Comparison of ENCODE assay signal across 18 cellular contexts in the genomic region with DNA sequence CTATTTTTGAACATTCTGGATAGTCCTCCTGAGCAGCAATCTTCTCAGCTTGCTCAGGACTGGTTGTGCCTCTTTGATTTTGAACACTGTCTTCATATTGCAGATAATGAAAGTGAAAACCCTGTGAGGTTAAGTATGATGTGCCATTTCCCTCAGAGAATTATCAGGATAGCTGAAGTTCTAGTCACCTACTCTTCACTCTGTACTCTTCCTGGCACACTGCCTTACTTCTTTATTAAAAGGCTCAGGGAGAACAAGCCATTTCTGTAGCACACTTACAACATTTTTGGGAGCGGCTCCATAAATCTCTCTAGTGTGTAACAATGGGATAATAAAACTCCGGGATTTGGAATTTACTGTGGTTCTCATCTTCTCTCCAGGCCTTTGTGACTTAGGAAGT. TPM values are rescaled to one million over a fixed set of nuclear protein-coding genes. Genes with fewer than 3 reads are reported as not detected.
A peak's percentile ranks its signal among the peaks of the same experiment; 100 is the strongest.
DNase-seq lines count a peak whose midpoint lies in the region; ATAC-seq, FAIRE-seq and TF ChIP-seq lines count a peak whose summit lies in the region.
"Had no signal": no experiment of that assay in that cellular context is flagged by ENCODE, and none has a peak within 500 bp of the region (broad histone marks: within the 10 kb centered on the region; RNA-seq: fewer than 3 reads in every experiment).

No MANE protein-coding gene starts in this region.

- no peaks in the 10 kb centered on the region for H3K9me3 Mint-ChIP-seq in CD8-positive, alpha-beta memory T cell
- H3K9me3 Mint-ChIP-seq: activated CD4-positive, alpha-beta memory T cell treated with anti-CD3 and anti-CD28 coated beads for 36 hours had no signal

- CTCF ChIA-PET in CD8-positive, alpha-beta memory T cell (lab: Charles Lee): no interaction called here

- H3K4me1 Mint-ChIP-seq in CD8-positive, alpha-beta memory T cell: no peaks in the 10 kb centered on the region

- H3K27me3 ChIP-seq in adipocyte (replicated peaks; ENCODE audit: control insufficient read depth, insufficient read depth, low read length) (no peaks in the 10 kb centered on the region), muscle layer of colon (ENCODE audit: control insufficient read depth in 1 of 2, insufficient read depth in 2 of 2, low read length in 2 of 2) (no peaks in the 10 kb centered on the region)
- H3K27me3 ChIP-seq in CD8-positive, alpha-beta memory T cell (ENCODE audit: insufficient read depth, low read length, poor library complexity, severe bottlenecking): no peaks in the 10 kb centered on the region
- H3K27me3 ChIP-seq: gastrocnemius medialis had no signal

- H3K4me1 ChIP-seq in adipocyte (ENCODE audit: control insufficient read depth, insufficient read depth, low read length) (peaks cover 22% of the 10 kb centered on the region), muscle layer of colon (ENCODE audit: insufficient read depth, low read length) (peaks cover 19% of the 10 kb centered on the region)
- H3K4me1 ChIP-seq in CD8-positive, alpha-beta memory T cell (ENCODE audit: insufficient read depth, low read length): no peaks in the 10 kb centered on the region
- H3K4me1 ChIP-seq: gastrocnemius medialis had no signal

- peak overlapping the region; percentile 27 for H3K27ac ChIP-seq in muscle layer of colon (ENCODE audit: low read depth, low read length)
- H3K27ac ChIP-seq in CD8-positive, alpha-beta memory T cell (ENCODE audit: low read depth, low read length): no peak overlapping the region

- H3K4me3 Mint-ChIP-seq in CD8-positive, alpha-beta memory T cell: no peak overlapping the region
- H3K4me3 Mint-ChIP-seq: activated CD4-positive, alpha-beta memory T cell treated with anti-CD3 and anti-CD28 coated beads for 36 hours had no signal

- H3K36me3 Mint-ChIP-seq in CD8-positive, alpha-beta memory T cell: no peaks in the 10 kb centered on the region
- H3K36me3 Mint-ChIP-seq: activated CD4-positive, alpha-beta memory T cell treated with anti-CD3 and anti-CD28 coated beads for 36 hours had no signal

- H3K9me3 ChIP-seq in adipocyte (ENCODE audit: control insufficient read depth, low read length): no peaks in the 10 kb centered on the region
- no peaks in the 10 kb centered on the region for H3K9me3 ChIP-seq in muscle layer of colon (ENCODE audit: low read length)
- no peaks in the 10 kb centered on the region for H3K9me3 ChIP-seq in CD8-positive, alpha-beta memory T cell (ENCODE audit: low read length)
- H3K9me3 ChIP-seq: gastrocnemius medialis had no signal

- DNase-seq in adipocyte (ENCODE audit: low read depth) (peak; percentile 1), NCI-H446 treated with DMSO at 0.1 percent for 48 hours (lab: John Stamatoyannopoulos, UW) (no peak), GM12892 (ENCODE audit: insufficient read length) (no peak)
- DNase-seq in CD8-positive, alpha-beta memory T cell: no peak
- DNase-seq: activated CD4-positive, alpha-beta memory T cell treated with anti-CD3 and anti-CD28 coated beads for 36 hours; activated effector memory CD4-positive, alpha-beta T cell treated with anti-CD3 and anti-CD28 coated beads, Interleukin-2, amount 50 U/mL, for 16 hours; DMS79 treated with DMSO at 0.1 percent for 48 hours; gastrocnemius medialis; KBM-7; NCI-H1436; NCI-H524 treated with DMSO at 0.1 percent for 48 hours; SHP77 treated with DMSO at 0.1 percent for 48 hours; stimulated activated naive CD4-positive, alpha-beta T cell had no signal

- POLR2A ChIA-PET in CD8-positive, alpha-beta memory T cell (lab: Charles Lee): no interaction called here

- H3K9ac ChIP-seq in adipocyte (ENCODE audit: low read length) (peak overlapping the region; percentile 16), muscle layer of colon (ENCODE audit: low read length) (no peak overlapping the region)

- no peak for TF ChIP-seq POLR2A in GM18505 (IDR thresholded peaks at IDR 0.05; ENCODE audit: borderline replicate concordance, extremely low read depth, insufficient read depth, insufficient read length)
- no peak for TF ChIP-seq POLR2A in GM12892 (IDR thresholded peaks at IDR 0.05; ENCODE audit: low read depth, low read length)

- H3K36me3 ChIP-seq in adipocyte (ENCODE audit: control insufficient read depth, insufficient read depth, low read length, severe bottlenecking) (no peaks in the 10 kb centered on the region), muscle layer of colon (ENCODE audit: insufficient read depth, low read length) (no peaks in the 10 kb centered on the region)
- no peaks in the 10 kb centered on the region for H3K36me3 ChIP-seq in CD8-positive, alpha-beta memory T cell (ENCODE audit: insufficient read depth, low read length)
- H3K36me3 ChIP-seq: gastrocnemius medialis had no signal

- FAIRE-seq in GM12892 (lab: Jason Lieb, UNC): no peak
- FAIRE-seq: astrocyte had no signal

- peaks cover 6 to 30% of the 10 kb centered on the region in 2 donors for H3K27me3 Mint-ChIP-seq in CD8-positive, alpha-beta memory T cell

- H3K4me3 ChIP-seq in adipocyte (ENCODE audit: low read length) (peak overlapping the region; percentile 19), muscle layer of colon (ENCODE audit: low read depth in 1 of 2, low read length in 2 of 2) (peak overlapping the region in 1 of 2 donors; percentile 4)
- no peak overlapping the region for H3K4me3 ChIP-seq in CD8-positive, alpha-beta memory T cell (ENCODE audit: low read length)
- H3K4me3 ChIP-seq: gastrocnemius medialis had no signal

- no peak overlapping the region for H3K27ac Mint-ChIP-seq in CD8-positive, alpha-beta memory T cell
- H3K27ac Mint-ChIP-seq: activated CD4-positive, alpha-beta memory T cell treated with anti-CD3 and anti-CD28 coated beads for 36 hours had no signal

- ATAC-seq in GM18505 (IDR thresholded peaks at IDR 0.05; ENCODE audit: unreplicated experiment): peak; percentile 74
- peak; percentile 58 for ATAC-seq in GM21786 (IDR thresholded peaks at IDR 0.05; ENCODE audit: unreplicated experiment)
- ATAC-seq in GM21825 (IDR thresholded peaks at IDR 0.05; ENCODE audit: unreplicated experiment): no peak
- ATAC-seq: gastrocnemius medialis had no signal

RNA-seq across cellular contexts. Expression of a gene that starts 53.3 kb away (rescaled TPM):
- 1,000 to 10,000 TPM; 1,700 to 1,721 TPM for total RNA-seq in CD8-positive, alpha-beta memory T cell
- 1,224 TPM for polyA plus RNA-seq in CD8-positive, alpha-beta memory T cell
- polyA plus RNA-seq in GM12892 (2012; ENCODE audit: missing spikeins): 1,146 TPM
